In genomic region chr3:186939536-186939935, GRCh38 we compare ENCODE assay signal across 26 cellular contexts. TPM values are rescaled to one million over a fixed set of nuclear protein-coding genes. Genes with fewer than 3 reads are reported as not detected.
DNase-seq lines count a peak whose midpoint lies in the region; ATAC-seq and TF ChIP-seq lines count a peak whose summit lies in the region.
"Had no signal": no experiment of that assay in that cellular context is flagged by ENCODE, and none has a peak within 500 bp of the region (broad histone marks: within the 10 kb centered on the region; RNA-seq: fewer than 3 reads in every experiment).

No MANE protein-coding gene starts in this region.

- no peak overlapping the region for H3K4me3 ChIP-seq in left ventricle myocardium inferior
- no peak overlapping the region for H3K4me3 ChIP-seq in thyroid gland (replicated peaks in 1 of 3)
- H3K4me3 ChIP-seq: adrenal gland, breast epithelium, lower lobe of right lung, PC-9, right lobe of liver, SJCRH30 had no signal

- peaks cover 7% of the 10 kb centered on the region for H3K9me3 Mint-ChIP-seq in activated T-helper 2 cell treated with anti-CD3 and anti-CD28 coated beads, Interferon-gamma antibody, Interleukin-2, Interleukin-4, amounts not matched to agents 10 μg/mL and 5 μg/mL and 100 μg/mL, durations not matched to agents 14 hours and 24 hours and 36 hours
- H3K9me3 Mint-ChIP-seq in naive B cell = no peaks in the 10 kb centered on the region
- H3K9me3 Mint-ChIP-seq: T-cell had no signal

- H3K9me3 ChIP-seq in left ventricle myocardium inferior (replicated peaks) (no peaks in the 10 kb centered on the region), thyroid gland (no peaks in the 10 kb centered on the region)
- H3K9me3 ChIP-seq: adrenal gland, breast epithelium, lower lobe of right lung, right lobe of liver, SJCRH30 had no signal

- peak overlapping the region; percentile 68 for H3K27ac Mint-ChIP-seq in activated T-helper 2 cell treated with anti-CD3 and anti-CD28 coated beads, Interferon-gamma antibody, Interleukin-2, Interleukin-4, amounts not matched to agents 10 μg/mL and 5 μg/mL and 100 μg/mL, durations not matched to agents 14 hours and 24 hours and 36 hours
- H3K27ac Mint-ChIP-seq in naive B cell = peak overlapping the region in 5 of 6 donors; percentile 26 to 89 (median 66)
- H3K27ac Mint-ChIP-seq: T-cell had no signal

- H3K36me3 ChIP-seq in left ventricle myocardium inferior (peaks cover 11% of the 10 kb centered on the region), thyroid gland (no peaks in the 10 kb centered on the region)
- H3K36me3 ChIP-seq: adrenal gland, breast epithelium, right lobe of liver, SJCRH30 had no signal

- no peak for ATAC-seq in naive B cell (ENCODE audit: low read depth in 2 of 2)
- ATAC-seq: T-cell had no signal

- TF ChIP-seq CTCF in left ventricle myocardium inferior (IDR thresholded peaks at IDR 0.05; ENCODE audit: borderline replicate concordance) (no peak), thyroid gland (IDR thresholded peaks at IDR 0.05) (no peak)

- H3K4me1 Mint-ChIP-seq in activated T-helper 2 cell treated with anti-CD3 and anti-CD28 coated beads, Interferon-gamma antibody, Interleukin-2, Interleukin-4, amounts not matched to agents 10 μg/mL and 5 μg/mL and 100 μg/mL, durations not matched to agents 14 hours and 24 hours and 36 hours (ENCODE audit: low read depth) = peaks cover 39% of the 10 kb centered on the region
- peaks cover 55 to 70% (median 66%) of the 10 kb centered on the region in 3 donors for H3K4me1 Mint-ChIP-seq in naive B cell

- no peak overlapping the region for H3K4me3 Mint-ChIP-seq in activated T-helper 2 cell treated with anti-CD3 and anti-CD28 coated beads, Interferon-gamma antibody, Interleukin-2, Interleukin-4, amounts not matched to agents 10 μg/mL and 5 μg/mL and 100 μg/mL, durations not matched to agents 14 hours and 24 hours and 36 hours (ENCODE audit: low read depth)
- H3K4me3 Mint-ChIP-seq in naive B cell = no peak overlapping the region
- H3K4me3 Mint-ChIP-seq: T-cell had no signal

- intact Hi-C loops in left ventricle myocardium inferior (cut with micrococcal nuclease) (no loop called here), cardiac septum (cut with DNase I) (loop anchor here (1.0 kb wide), 1 partner anchor 9 kb away; no protein-coding TSS in a partner anchor), thyroid gland (cut with DNase I) (loop anchor here (10.0 kb wide), 1 partner anchor 85 kb away; no protein-coding TSS in a partner anchor)
- intact Hi-C loops in activated T-helper 2 cell treated with anti-CD3 and anti-CD28 coated beads, Interferon-gamma antibody, Interleukin-2, Interleukin-4, amounts not matched to agents 10 μg/mL and 5 μg/mL and 100 μg/mL, durations not matched to agents 14 hours and 24 hours and 36 hours (cut with micrococcal nuclease) = no loop called here

- no peaks in the 10 kb centered on the region for H3K27me3 Mint-ChIP-seq in activated T-helper 2 cell treated with anti-CD3 and anti-CD28 coated beads, Interferon-gamma antibody, Interleukin-2, Interleukin-4, amounts not matched to agents 10 μg/mL and 5 μg/mL and 100 μg/mL, durations not matched to agents 14 hours and 24 hours and 36 hours (ENCODE audit: low read depth)
- H3K27me3 Mint-ChIP-seq in naive B cell = no peaks in the 10 kb centered on the region
- H3K27me3 Mint-ChIP-seq: CD4-positive, CD25-positive, alpha-beta regulatory T cell; T-cell had no signal

- no peaks in the 10 kb centered on the region for H3K27me3 ChIP-seq in left ventricle myocardium inferior (ENCODE audit: low read depth)
- H3K27me3 ChIP-seq in thyroid gland = no peaks in the 10 kb centered on the region
- H3K27me3 ChIP-seq: adrenal gland, breast epithelium, right lobe of liver, SJCRH30 had no signal

- peaks cover 74% of the 10 kb centered on the region for H3K4me1 ChIP-seq in left ventricle myocardium inferior
- H3K4me1 ChIP-seq in thyroid gland = peaks cover 11 to 57% of the 10 kb centered on the region in 2 donors
- H3K4me1 ChIP-seq: adrenal gland, breast epithelium, right lobe of liver had no signal

- H3K36me3 Mint-ChIP-seq in activated T-helper 2 cell treated with anti-CD3 and anti-CD28 coated beads, Interferon-gamma antibody, Interleukin-2, Interleukin-4, amounts not matched to agents 10 μg/mL and 5 μg/mL and 100 μg/mL, durations not matched to agents 14 hours and 24 hours and 36 hours (ENCODE audit: low read depth) = peaks cover 51% of the 10 kb centered on the region
- peaks cover 30 to 36% of the 10 kb centered on the region in 2 donors for H3K36me3 Mint-ChIP-seq in naive B cell

- DNase-seq in left ventricle myocardium inferior (no peak), cardiac septum (ENCODE audit: low spot score) (no peak), naive B cell (no peak), thyroid gland (no peak), A172 (ENCODE audit: low spot score) (no peak), NCI-H2029 treated with DMSO at 0.1 percent for 48 hours (lab: John Stamatoyannopoulos, UW) (no peak), Kasumi-1 (lab: John Stamatoyannopoulos, UW) (no peak)
- no peak for DNase-seq in activated T-helper 2 cell treated with anti-CD3 and anti-CD28 coated beads, Interferon-gamma antibody, Interleukin-2, Interleukin-4, amounts not matched to agents 10 μg/mL and 5 μg/mL and 100 μg/mL, durations not matched to agents 14 hours and 24 hours and 36 hours (ENCODE audit: low spot score)
- DNase-seq: activated CD4-positive, alpha-beta T cell treated with anti-CD3 and anti-CD28 coated beads for 4 hours; activated gamma-delta T cell treated with Interleukin-2 at 50 U/mL for 16 hours; CD4-positive, CD25-positive, alpha-beta regulatory T cell; dermis blood vessel endothelial cell; DMS153; GDM1; head of caudate nucleus; lower lobe of right lung; NCI-H1092; NCI-H1930; NCI-H2227 treated with DMSO at 0.1 percent for 48 hours; NCI-H774; PC-9; right lobe of liver; SJCRH30; T-cell had no signal

- TF ChIP-seq POLR2A in thyroid gland (IDR thresholded peaks at IDR 0.05) = no peak

- WGBS in thyroid gland, 2 donors = 91 to 94% methylated on average over 5 of the region's 5 CpGs

- peak overlapping the region; percentile 98 for H3K27ac ChIP-seq in left ventricle myocardium inferior (replicated peaks)
- H3K27ac ChIP-seq in thyroid gland = peak overlapping the region in 2 of 3 donors; percentile 54 to 79
- H3K27ac ChIP-seq: adrenal gland, breast epithelium, PC-9, right lobe of liver, SJCRH30 had no signal

RNA-seq across cellular contexts. Expression of gene ST6GAL1, which starts 9.2 kb away (rescaled TPM):
- total RNA-seq in left ventricle myocardium inferior (84.3 TPM), cardiac septum (61.8 TPM), thyroid gland (100 to 1,000 TPM in 2 of 4 donors, 10 to 100 TPM in 2; 74.8 to 189 (median 113) TPM)
- total RNA-seq in activated T-helper 2 cell treated with anti-CD3 and anti-CD28 coated beads, Interferon-gamma antibody, Interleukin-2, Interleukin-4, amounts not matched to agents 10 μg/mL and 5 μg/mL and 100 μg/mL, durations not matched to agents 14 hours and 24 hours and 36 hours = 78.1 and 85.9 TPM in 2 replicates
- 100 to 1,000 TPM; 210 to 330 (median 253) TPM for polyA plus RNA-seq in naive B cell (ENCODE audit: low read depth in 6 of 6)
- 5.3 and 9.4 TPM in 2 replicates for total RNA-seq in A172 (2014; rRNA removed; shearing (Covaris generic))

Comparison
In these comparisons a context has a peak if more than half of its experiments do, and no peak if none do; other contexts are left out.
1. intact Hi-C loops: an anchor here in cardiac septum (1.0 kb wide) and thyroid gland (10.0 kb wide); none called in left ventricle myocardium inferior and activated T-helper 2 cell treated with anti-CD3 and anti-CD28 coated beads, Interferon-gamma antibody, Interleukin-2, Interleukin-4, amounts not matched to agents 10 μg/mL and 5 μg/mL and 100 μg/mL, durations not matched to agents 14 hours and 24 hours and 36 hours.